9 cellular contexts compared by ENCODE assay signal in genomic region chr15:91866971-91867372, GRCh38. TPM values are rescaled to one million over a fixed set of nuclear protein-coding genes. Genes with fewer than 3 reads are reported as not detected.
DNase-seq lines count a peak whose midpoint lies in the region; ATAC-seq and TF ChIP-seq lines count a peak whose summit lies in the region.
"Had no signal": no experiment of that assay in that cellular context is flagged by ENCODE, and none has a peak within 500 bp of the region (broad histone marks: within the 10 kb centered on the region; RNA-seq: fewer than 3 reads in every experiment).

No MANE protein-coding gene starts in this region.

- TF ChIP-seq CTCF in fibroblast of pulmonary artery (IDR thresholded peaks at IDR 0.05; ENCODE audit: low read length, missing control alignments), result no peak
- no peak for TF ChIP-seq CTCF in MM.1S (IDR thresholded peaks at IDR 0.05; ENCODE audit: low read length)

- ATAC-seq in HG03432 (IDR thresholded peaks at IDR 0.05; ENCODE audit: unreplicated experiment), result no peak

- H4K20me1 ChIP-seq in MM.1S (ENCODE audit: insufficient read depth, low read length), result no peaks in the 10 kb centered on the region

- peaks cover 27% of the 10 kb centered on the region for H3K79me2 ChIP-seq in MM.1S (ENCODE audit: low read length)

- H3F3A ChIP-seq in MM.1S (ENCODE audit: insufficient read depth, low read length), result no peaks in the 10 kb centered on the region

- H3K36me3 ChIP-seq in skeletal muscle satellite cell (ENCODE audit: insufficient read depth, low read length) (no peaks in the 10 kb centered on the region), MM.1S (replicated peaks; ENCODE audit: insufficient read depth, low read length) (no peaks in the 10 kb centered on the region)

- no peaks in the 10 kb centered on the region for H3K9me2 ChIP-seq in MM.1S (replicated peaks; ENCODE audit: insufficient read depth, low read length)

- no peak overlapping the region for H2AFZ ChIP-seq in MM.1S (ENCODE audit: low read length)

- H3K27me3 ChIP-seq in skeletal muscle satellite cell (ENCODE audit: control insufficient read depth, insufficient read depth, low read length) (no peaks in the 10 kb centered on the region), MM.1S (replicated peaks; ENCODE audit: insufficient read depth, low read length) (no peaks in the 10 kb centered on the region)

- DNase-seq in EH (ENCODE audit: low read depth) (peak; percentile 42), NCI-H526 (lab: John Stamatoyannopoulos, UW) (peak; percentile 28 to 77), fibroblast of pulmonary artery (ENCODE audit: low read depth) (peak; percentile 30), SIG-M5 (lab: John Stamatoyannopoulos, UW) (no peak), MM.1S (no peak)
- DNase-seq in activated effector memory CD4-positive, alpha-beta T cell treated with anti-CD3 and anti-CD28 coated beads, Interleukin-2, amount 50 U/mL, for 16 hours, result no peak
- DNase-seq: activated CD4-positive, alpha-beta T cell treated with anti-CD3 and anti-CD28 coated beads, Interleukin-2, amount 50 U/mL, for 4 hours had no signal

- H3K4me3 ChIP-seq in fibroblast of pulmonary artery (replicated peaks; ENCODE audit: low read depth, low read length), result no peak overlapping the region
- no peak overlapping the region for H3K4me3 ChIP-seq in skeletal muscle satellite cell (ENCODE audit: low read length)
- no peak overlapping the region for H3K4me3 ChIP-seq in MM.1S (ENCODE audit: low read length)

- no peak overlapping the region for H3K27ac ChIP-seq in MM.1S (ENCODE audit: low read length)

- H3K4me2 ChIP-seq in skeletal muscle satellite cell (ENCODE audit: low read length) (peak overlapping the region; percentile 62), MM.1S (ENCODE audit: low read depth, low read length) (no peak overlapping the region)

- H3K9ac ChIP-seq in skeletal muscle satellite cell (ENCODE audit: low read depth, low read length) (no peak overlapping the region), MM.1S (ENCODE audit: low read length) (no peak overlapping the region)

- no peaks in the 10 kb centered on the region for H3K9me3 ChIP-seq in skeletal muscle satellite cell (replicated peaks; ENCODE audit: low read length)
- no peaks in the 10 kb centered on the region for H3K9me3 ChIP-seq in MM.1S (replicated peaks; ENCODE audit: insufficient read depth, low read length)

- H3K4me1 ChIP-seq in skeletal muscle satellite cell (ENCODE audit: control insufficient read depth, insufficient read depth, low read length) (peaks cover 23% of the 10 kb centered on the region), MM.1S (ENCODE audit: low read length) (no peaks in the 10 kb centered on the region)

RNA-seq across cellular contexts. Expression of gene SLCO3A1, which starts 13.5 kb away (rescaled TPM):
- total RNA-seq in skeletal muscle satellite cell (2012; rRNA removed), result 6.1 and 9.2 TPM in 2 replicates

Comparison
In these comparisons a context has a peak if more than half of its experiments do, and no peak if none do; other contexts are left out.
1. DNase-seq: peak in EH (single experiment), NCI-H526 (2 of 2) and fibroblast of pulmonary artery (single experiment); none in SIG-M5 (single experiment), MM.1S (single experiment) and activated effector memory CD4-positive, alpha-beta T cell treated with anti-CD3 and anti-CD28 coated beads, Interleukin-2, amount 50 U/mL, for 16 hours (single experiment).